1 cellular context compared by ENCODE assay signal in the genomic region with DNA sequence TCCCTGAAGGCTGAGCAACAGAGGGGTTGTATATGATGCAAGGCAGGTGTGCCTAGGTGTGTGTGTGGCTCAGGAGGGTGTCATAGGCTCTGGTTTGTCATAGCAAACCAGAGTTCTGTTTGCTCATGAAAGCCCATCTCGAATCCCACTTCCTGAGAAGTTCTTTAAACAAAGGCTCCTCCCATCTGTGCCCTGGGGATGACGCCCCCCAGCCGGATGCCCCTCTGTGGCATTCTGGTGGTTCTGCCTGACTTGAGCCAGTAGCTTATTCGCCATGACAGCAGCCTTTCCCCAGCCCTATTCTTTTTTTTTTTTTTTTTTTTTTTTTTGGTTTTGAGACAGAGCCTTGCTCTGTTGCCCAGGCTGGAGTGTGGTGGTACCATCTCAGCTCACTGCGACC.
TF ChIP-seq lines count a peak whose summit lies in the region.

No MANE protein-coding gene starts in this region.

TF ChIP-seq in HepG2, 621 proteins besides CTCF, POLR2A, EP300 and RAD21:
- TF ChIP-seq, protein P1, sequence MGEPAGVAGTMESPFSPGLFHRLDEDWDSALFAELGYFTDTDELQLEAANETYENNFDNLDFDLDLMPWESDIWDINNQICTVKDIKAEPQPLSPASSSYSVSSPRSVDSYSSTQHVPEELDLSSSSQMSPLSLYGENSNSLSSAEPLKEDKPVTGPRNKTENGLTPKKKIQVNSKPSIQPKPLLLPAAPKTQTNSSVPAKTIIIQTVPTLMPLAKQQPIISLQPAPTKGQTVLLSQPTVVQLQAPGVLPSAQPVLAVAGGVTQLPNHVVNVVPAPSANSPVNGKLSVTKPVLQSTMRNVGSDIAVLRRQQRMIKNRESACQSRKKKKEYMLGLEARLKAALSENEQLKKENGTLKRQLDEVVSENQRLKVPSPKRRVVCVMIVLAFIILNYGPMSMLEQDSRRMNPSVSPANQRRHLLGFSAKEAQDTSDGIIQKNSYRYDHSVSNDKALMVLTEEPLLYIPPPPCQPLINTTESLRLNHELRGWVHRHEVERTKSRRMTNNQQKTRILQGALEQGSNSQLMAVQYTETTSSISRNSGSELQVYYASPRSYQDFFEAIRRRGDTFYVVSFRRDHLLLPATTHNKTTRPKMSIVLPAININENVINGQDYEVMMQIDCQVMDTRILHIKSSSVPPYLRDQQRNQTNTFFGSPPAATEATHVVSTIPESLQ (CRISPR knock-in tag; conservative IDR thresholded peaks at IDR 0.05) = no peak
- TF ChIP-seq EEA1 (CRISPR knock-in tag; IDR thresholded peaks at IDR 0.05; ENCODE audit: borderline replicate concordance) (no peak), NCOA2 (CRISPR knock-in tag; IDR thresholded peaks at IDR 0.05) (no peak), NAIF1 (CRISPR knock-in tag; IDR thresholded peaks at IDR 0.05; ENCODE audit: borderline replicate concordance) (no peak), ZNF672 (CRISPR knock-in tag; IDR thresholded peaks at IDR 0.05) (no peak), HHEX (CRISPR knock-in tag; IDR thresholded peaks at IDR 0.05) (no peak), ZNF724P (CRISPR knock-in tag; IDR thresholded peaks at IDR 0.05; ENCODE audit: borderline replicate concordance) (no peak), MTA3 (CRISPR knock-in tag; IDR thresholded peaks at IDR 0.05) (no peak), CHD2 (IDR thresholded peaks at IDR 0.05; ENCODE audit: low read depth, low read length) (no peak), ATRX (CRISPR knock-in tag; IDR thresholded peaks at IDR 0.05; ENCODE audit: borderline replicate concordance) (no peak), ZFP37 (CRISPR knock-in tag; IDR thresholded peaks at IDR 0.05; ENCODE audit: borderline replicate concordance) (no peak), BRCA1 (CRISPR knock-in tag; IDR thresholded peaks at IDR 0.05) (no peak), RBFOX2 (IDR thresholded peaks at IDR 0.05; ENCODE audit: low read depth, low read length) (no peak), KAT7 (CRISPR knock-in tag; IDR thresholded peaks at IDR 0.05; ENCODE audit: borderline replicate concordance) (no peak)
- TF ChIP-seq, protein P2, sequence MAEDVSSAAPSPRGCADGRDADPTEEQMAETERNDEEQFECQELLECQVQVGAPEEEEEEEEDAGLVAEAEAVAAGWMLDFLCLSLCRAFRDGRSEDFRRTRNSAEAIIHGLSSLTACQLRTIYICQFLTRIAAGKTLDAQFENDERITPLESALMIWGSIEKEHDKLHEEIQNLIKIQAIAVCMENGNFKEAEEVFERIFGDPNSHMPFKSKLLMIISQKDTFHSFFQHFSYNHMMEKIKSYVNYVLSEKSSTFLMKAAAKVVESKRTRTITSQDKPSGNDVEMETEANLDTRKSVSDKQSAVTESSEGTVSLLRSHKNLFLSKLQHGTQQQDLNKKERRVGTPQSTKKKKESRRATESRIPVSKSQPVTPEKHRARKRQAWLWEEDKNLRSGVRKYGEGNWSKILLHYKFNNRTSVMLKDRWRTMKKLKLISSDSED (CRISPR knock-in tag; IDR thresholded peaks at IDR 0.05) = no peak
- TF ChIP-seq, protein P3, sequence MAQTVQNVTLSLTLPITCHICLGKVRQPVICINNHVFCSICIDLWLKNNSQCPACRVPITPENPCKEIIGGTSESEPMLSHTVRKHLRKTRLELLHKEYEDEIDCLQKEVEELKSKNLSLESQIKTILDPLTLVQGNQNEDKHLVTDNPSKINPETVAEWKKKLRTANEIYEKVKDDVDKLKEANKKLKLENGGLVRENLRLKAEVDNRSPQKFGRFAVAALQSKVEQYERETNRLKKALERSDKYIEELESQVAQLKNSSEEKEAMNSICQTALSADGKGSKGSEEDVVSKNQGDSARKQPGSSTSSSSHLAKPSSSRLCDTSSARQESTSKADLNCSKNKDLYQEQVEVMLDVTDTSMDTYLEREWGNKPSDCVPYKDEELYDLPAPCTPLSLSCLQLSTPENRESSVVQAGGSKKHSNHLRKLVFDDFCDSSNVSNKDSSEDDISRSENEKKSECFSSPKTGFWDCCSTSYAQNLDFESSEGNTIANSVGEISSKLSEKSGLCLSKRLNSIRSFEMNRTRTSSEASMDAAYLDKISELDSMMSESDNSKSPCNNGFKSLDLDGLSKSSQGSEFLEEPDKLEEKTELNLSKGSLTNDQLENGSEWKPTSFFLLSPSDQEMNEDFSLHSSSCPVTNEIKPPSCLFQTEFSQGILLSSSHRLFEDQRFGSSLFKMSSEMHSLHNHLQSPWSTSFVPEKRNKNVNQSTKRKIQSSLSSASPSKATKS (CRISPR knock-in tag; IDR thresholded peaks at IDR 0.05) = no peak
- TF ChIP-seq, protein P4, sequence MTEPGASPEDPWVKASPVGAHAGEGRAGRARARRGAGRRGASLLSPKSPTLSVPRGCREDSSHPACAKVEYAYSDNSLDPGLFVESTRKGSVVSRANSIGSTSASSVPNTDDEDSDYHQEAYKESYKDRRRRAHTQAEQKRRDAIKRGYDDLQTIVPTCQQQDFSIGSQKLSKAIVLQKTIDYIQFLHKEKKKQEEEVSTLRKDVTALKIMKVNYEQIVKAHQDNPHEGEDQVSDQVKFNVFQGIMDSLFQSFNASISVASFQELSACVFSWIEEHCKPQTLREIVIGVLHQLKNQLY (CRISPR knock-in tag; IDR thresholded peaks at IDR 0.05) = no peak
- TF ChIP-seq, protein P5, sequence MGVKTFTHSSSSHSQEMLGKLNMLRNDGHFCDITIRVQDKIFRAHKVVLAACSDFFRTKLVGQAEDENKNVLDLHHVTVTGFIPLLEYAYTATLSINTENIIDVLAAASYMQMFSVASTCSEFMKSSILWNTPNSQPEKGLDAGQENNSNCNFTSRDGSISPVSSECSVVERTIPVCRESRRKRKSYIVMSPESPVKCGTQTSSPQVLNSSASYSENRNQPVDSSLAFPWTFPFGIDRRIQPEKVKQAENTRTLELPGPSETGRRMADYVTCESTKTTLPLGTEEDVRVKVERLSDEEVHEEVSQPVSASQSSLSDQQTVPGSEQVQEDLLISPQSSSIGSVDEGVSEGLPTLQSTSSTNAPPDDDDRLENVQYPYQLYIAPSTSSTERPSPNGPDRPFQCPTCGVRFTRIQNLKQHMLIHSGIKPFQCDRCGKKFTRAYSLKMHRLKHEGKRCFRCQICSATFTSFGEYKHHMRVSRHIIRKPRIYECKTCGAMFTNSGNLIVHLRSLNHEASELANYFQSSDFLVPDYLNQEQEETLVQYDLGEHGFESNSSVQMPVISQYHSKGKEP (CRISPR knock-in tag; IDR thresholded peaks at IDR 0.05) = no peak
- TF ChIP-seq, protein P6, sequence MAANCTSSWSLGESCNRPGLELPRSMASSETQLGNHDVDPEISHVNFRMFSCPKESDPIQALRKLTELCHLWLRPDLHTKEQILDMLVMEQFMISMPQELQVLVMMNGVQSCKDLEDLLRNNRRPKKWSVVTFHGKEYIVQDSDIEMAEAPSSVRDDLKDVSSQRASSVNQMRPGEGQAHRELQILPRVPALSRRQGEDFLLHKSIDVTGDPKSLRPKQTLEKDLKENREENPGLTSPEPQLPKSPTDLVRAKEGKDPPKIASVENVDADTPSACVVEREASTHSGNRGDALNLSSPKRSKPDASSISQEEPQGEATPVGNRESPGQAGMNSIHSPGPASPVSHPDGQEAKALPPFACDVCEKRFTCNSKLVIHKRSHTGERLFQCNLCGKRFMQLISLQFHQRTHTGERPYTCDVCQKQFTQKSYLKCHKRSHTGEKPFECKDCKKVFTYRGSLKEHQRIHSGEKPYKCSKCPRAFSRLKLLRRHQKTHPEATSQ (CRISPR knock-in tag; IDR thresholded peaks at IDR 0.05; ENCODE audit: borderline replicate concordance) = no peak
- TF ChIP-seq, protein P7, sequence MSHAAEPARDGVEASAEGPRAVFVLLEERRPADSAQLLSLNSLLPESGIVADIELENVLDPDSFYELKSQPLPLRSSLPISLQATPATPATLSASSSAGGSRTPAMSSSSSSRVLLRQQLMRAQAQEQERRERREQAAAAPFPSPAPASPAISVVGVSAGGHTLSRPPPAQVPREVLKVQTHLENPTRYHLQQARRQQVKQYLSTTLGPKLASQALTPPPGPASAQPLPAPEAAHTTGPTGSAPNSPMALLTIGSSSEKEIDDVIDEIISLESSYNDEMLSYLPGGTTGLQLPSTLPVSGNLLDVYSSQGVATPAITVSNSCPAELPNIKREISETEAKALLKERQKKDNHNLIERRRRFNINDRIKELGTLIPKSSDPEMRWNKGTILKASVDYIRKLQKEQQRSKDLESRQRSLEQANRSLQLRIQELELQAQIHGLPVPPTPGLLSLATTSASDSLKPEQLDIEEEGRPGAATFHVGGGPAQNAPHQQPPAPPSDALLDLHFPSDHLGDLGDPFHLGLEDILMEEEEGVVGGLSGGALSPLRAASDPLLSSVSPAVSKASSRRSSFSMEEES (CRISPR knock-in tag; IDR thresholded peaks at IDR 0.05) = no peak
